In genomic region chr12:60216226-60216625, GRCh38 we compare ENCODE assay signal across 2 cellular contexts.
TF ChIP-seq lines count a peak whose summit lies in the region.

No MANE protein-coding gene starts in this region.

TF ChIP-seq in K562, 482 proteins besides CTCF, POLR2A, EP300 and RAD21:
- TF ChIP-seq RERE (CRISPR knock-in tag; IDR thresholded peaks at IDR 0.05; ENCODE audit: borderline replicate concordance) (no peak), ZNF699 (CRISPR knock-in tag; IDR thresholded peaks at IDR 0.05; ENCODE audit: insufficient replicate concordance) (no peak), RFX7 (CRISPR knock-in tag; IDR thresholded peaks at IDR 0.05) (no peak), ZNF263 (CRISPR knock-in tag; IDR thresholded peaks at IDR 0.05; ENCODE audit: borderline replicate concordance) (no peak), FOXA3 (CRISPR knock-in tag; conservative IDR thresholded peaks at IDR 0.05 in 1 of 2, IDR thresholded peaks at IDR 0.05 in 1 of 2) (no peak), ZNF239 (CRISPR knock-in tag; IDR thresholded peaks at IDR 0.05) (no peak), ILK (tag; IDR thresholded peaks at IDR 0.05; ENCODE audit: borderline replicate concordance, low read depth) (no peak), MBD1 (CRISPR knock-in tag; IDR thresholded peaks at IDR 0.05) (no peak), MAFK (IDR thresholded peaks at IDR 0.05; ENCODE audit: low read length) (no peak), MYNN (IDR thresholded peaks at IDR 0.05) (no peak), MYNN (CRISPR knock-in tag; IDR thresholded peaks at IDR 0.05) (no peak)

TF ChIP-seq in endothelial cell of umbilical vein, 7 proteins besides CTCF, POLR2A, EP300 and RAD21:
- TF ChIP-seq POLR2AphosphoS5 (IDR thresholded peaks at IDR 0.05; ENCODE audit: insufficient read depth, low read depth, low read length), result no peak
- TF ChIP-seq EZH2 (IDR thresholded peaks at IDR 0.05; ENCODE audit: borderline replicate concordance, low read depth, low read length, severe bottlenecking), result no peak
- no peak for TF ChIP-seq MYC (IDR thresholded peaks at IDR 0.05; ENCODE audit: low read depth, low read length)
- TF ChIP-seq JUN (IDR thresholded peaks at IDR 0.05; ENCODE audit: borderline replicate concordance, insufficient read depth, insufficient read length, low read depth), result no peak
- no peak for TF ChIP-seq MAX (IDR thresholded peaks at IDR 0.05; ENCODE audit: insufficient read depth, insufficient read length)
- no peak for TF ChIP-seq FOS (IDR thresholded peaks at IDR 0.05; ENCODE audit: borderline replicate concordance, insufficient read depth, low read length)
- TF ChIP-seq GATA2 (IDR thresholded peaks at IDR 0.05; ENCODE audit: insufficient read depth, insufficient read length, low read depth, low read length), result no peak
TF ChIP-seq in endothelial cell of umbilical vein: peak in this region for 0.
